In genomic region chr9:79240774-79241173, GRCh38 we compare ENCODE assay signal across 21 cellular contexts.
"Had no signal": no experiment of that assay in that cellular context is flagged by ENCODE, and none has a peak within 500 bp of the region (broad histone marks: within the 10 kb centered on the region; RNA-seq: fewer than 3 reads in every experiment).

No MANE protein-coding gene starts in this region.

- H3K36me3 ChIP-seq: spleen, tibial artery, upper lobe of right lung, uterus had no signal

- H3K4me1 ChIP-seq: psoas muscle, spleen, testis, tibial artery, upper lobe of right lung, uterus had no signal

- DNase-seq: dorsolateral prefrontal cortex; effector CD4-positive, alpha-beta T cell; hypothalamus; kidney; mesenchymal stem cell; mucosa of descending colon; naive B cell; psoas muscle; right cardiac atrium; spleen; stimulated activated CD4-positive, alpha-beta T cell treated with anti-CD3 and anti-CD28 coated beads, Interleukin-4, amount 100 ng/mL, for 4 hours; stimulated activated naive CD8-positive, alpha-beta T cell treated with anti-CD3 and anti-CD28 coated beads, Interleukin-15, Interleukin-2, amounts not matched to agents 100 U/mL and 50 U/mL, for 24 hours; substantia nigra; testis; tibial artery; upper lobe of right lung; uterus had no signal

- H3K27me3 ChIP-seq: testis, tibial artery, upper lobe of right lung, uterus had no signal

- H3K4me3 ChIP-seq: dorsolateral prefrontal cortex, mucosa of descending colon, psoas muscle, skin epidermis, spleen, testis, tibial artery, upper lobe of right lung, uterus had no signal

- ATAC-seq: left lobe of liver; mucosa of descending colon; natural killer cell treated with Interleukin-12 subunit alpha and Interleukin-12 subunit beta and Interleukin-15 and Interleukin-18, amount 100 ng/mL, for 72 hours; psoas muscle; right cardiac atrium; stimulated activated memory B cell treated with anti-CD40 and anti-IgM and Interleukin-4, amounts not matched to agents 10 μg/mL and 1 μg/mL and 100 μg/mL, for 72 hours; stimulated activated naive CD8-positive, alpha-beta T cell treated with anti-CD3 and anti-CD28 coated beads, Interleukin-15, Interleukin-2, amounts not matched to agents 100 U/mL and 50 U/mL, for 24 hours; upper lobe of right lung had no signal

- H3K9me3 ChIP-seq: mucosa of descending colon, psoas muscle, spleen, testis, tibial artery, upper lobe of right lung, uterus had no signal

- H3K27ac ChIP-seq: dorsolateral prefrontal cortex, psoas muscle, skin epidermis, spleen, testis, tibial artery, upper lobe of right lung, uterus had no signal
